ENCODE assay signal across 14 cellular contexts in the genomic region with DNA sequence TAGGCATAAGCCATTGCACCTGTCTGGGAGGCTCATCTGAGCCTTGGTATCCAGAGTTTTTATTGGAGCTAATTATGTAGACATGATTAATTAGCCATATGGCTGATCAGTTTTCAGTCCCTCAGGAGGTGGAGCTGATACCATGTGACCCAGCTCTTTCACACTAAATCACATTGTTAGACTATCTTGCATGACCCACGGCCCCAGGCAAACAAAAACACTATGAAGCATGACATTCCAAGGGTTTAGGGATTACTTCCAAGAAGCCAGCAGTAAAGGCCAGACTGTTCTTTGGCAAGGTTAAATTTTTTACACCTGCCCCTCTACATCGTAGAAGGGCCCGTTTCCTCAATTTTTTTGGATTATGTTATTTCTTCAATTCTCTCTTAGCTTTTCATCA.
"Had no signal": no experiment of that assay in that cellular context is flagged by ENCODE, and none has a peak within 500 bp of the region (broad histone marks: within the 10 kb centered on the region; RNA-seq: fewer than 3 reads in every experiment).

No MANE protein-coding gene starts in this region.

- DNase-seq: activated CD4-positive, alpha-beta T cell treated with anti-CD3 and anti-CD28 coated beads, Interleukin-2, amount 10 ng/mL, durations not matched to agents 24 days and 14 days; activated CD4-positive, CD25-positive, alpha-beta regulatory T cell; activated CD8-positive, alpha-beta memory T cell treated with anti-CD3 and anti-CD28 coated beads, Interleukin-2, amount 50 U/mL, for 48 hours; activated gamma-delta T cell treated with Interleukin-2 at 50 U/mL for 16 hours; activated T-cell treated with anti-CD3 and anti-CD28 coated beads, Interleukin-2, amount 50 U/mL, for 72 hours; amniotic stem cell; cerebellar nuclear complex; effector CD8-positive, alpha-beta T cell; glutamatergic neuron; hypothalamus; right lobe of liver; stimulated activated naive CD8-positive, alpha-beta T cell treated with anti-CD3 and anti-CD28 coated beads, Interleukin-15, amount 100 ng/mL, for 72 hours; testis had no signal

- ATAC-seq: activated T-cell treated with anti-CD3 and anti-CD28 coated beads, Interleukin-2, amount 50 U/mL, for 72 hours; natural killer cell treated with Interleukin-12 subunit alpha and Interleukin-12 subunit beta and Interleukin-15 and Interleukin-18, amount 100 ng/mL, for 72 hours; right lobe of liver; stimulated activated naive CD8-positive, alpha-beta T cell treated with anti-CD3 and anti-CD28 coated beads, Interleukin-15, amount 100 ng/mL, for 72 hours had no signal

- H3K9me3 ChIP-seq: right lobe of liver, testis had no signal

- H3K4me3 ChIP-seq: right lobe of liver, testis had no signal

- H3K27me3 ChIP-seq: right lobe of liver, testis had no signal

- H3K27ac ChIP-seq: right lobe of liver, testis had no signal
